23 cellular contexts compared by ENCODE assay signal in the genomic region with DNA sequence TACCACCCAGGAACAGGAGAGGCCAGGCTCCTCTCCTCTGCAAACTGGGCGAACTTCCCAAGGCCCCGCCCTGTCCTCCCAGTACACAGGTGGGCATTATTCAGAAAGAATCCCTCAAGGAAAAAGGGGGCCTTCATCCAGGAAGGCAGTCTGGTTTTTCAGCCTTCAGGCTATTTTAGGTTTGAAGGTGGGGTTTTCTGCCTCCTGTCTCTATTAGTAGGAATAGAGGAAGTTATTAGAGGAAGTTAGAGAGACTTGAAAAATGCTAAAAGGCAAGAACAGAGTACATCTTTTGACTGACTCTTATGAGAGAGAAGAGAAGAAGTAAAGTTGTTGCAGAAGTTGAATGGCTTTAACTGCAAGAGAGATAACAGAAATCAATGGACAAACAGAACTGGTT.
DNase-seq lines count a peak whose midpoint lies in the region; ATAC-seq lines count a peak whose summit lies in the region.
"Had no signal": no experiment of that assay in that cellular context is flagged by ENCODE, and none has a peak within 500 bp of the region (broad histone marks: within the 10 kb centered on the region; RNA-seq: fewer than 3 reads in every experiment).

No MANE protein-coding gene starts in this region.

- peak overlapping the region in 1 of 8 donors; percentile 8 for H3K4me3 Mint-ChIP-seq in naive B cell
- H3K4me3 Mint-ChIP-seq: activated CD8-positive, alpha-beta T cell treated with anti-CD3 and anti-CD28 coated beads for 36 hours; activated naive CD8-positive, alpha-beta T cell treated with anti-CD3 and anti-CD28 coated beads, Interleukin-2, amount 10 ng/mL, durations not matched to agents 7 days and 5 days had no signal

- H3K36me3 Mint-ChIP-seq in naive B cell: no peaks in the 10 kb centered on the region
- H3K36me3 Mint-ChIP-seq in activated naive CD4-positive, alpha-beta T cell treated with anti-CD3 and anti-CD28 coated beads, Interleukin-2, amount 50 U/mL, for 72 hours: no peaks in the 10 kb centered on the region
- H3K36me3 Mint-ChIP-seq: activated naive CD8-positive, alpha-beta T cell treated with anti-CD3 and anti-CD28 coated beads, Interleukin-2, amount 10 ng/mL, durations not matched to agents 7 days and 5 days had no signal

- peaks cover 0 to 5% (median 2%) of the 10 kb centered on the region in 7 donors for H3K9me3 Mint-ChIP-seq in naive B cell
- peaks cover 24 to 25% of the 10 kb centered on the region in 2 donors for H3K9me3 Mint-ChIP-seq in activated naive CD4-positive, alpha-beta T cell treated with anti-CD3 and anti-CD28 coated beads, Interleukin-2, amount 50 U/mL, for 72 hours
- H3K9me3 Mint-ChIP-seq: activated naive CD8-positive, alpha-beta T cell treated with anti-CD3 and anti-CD28 coated beads, Interleukin-2, amount 10 ng/mL, durations not matched to agents 7 days and 5 days had no signal

- H3K27ac Mint-ChIP-seq in naive B cell: peak overlapping the region in 3 of 6 donors; percentile 40 to 63 (median 43)
- H3K27ac Mint-ChIP-seq in activated naive CD4-positive, alpha-beta T cell treated with anti-CD3 and anti-CD28 coated beads, Interleukin-2, amount 50 U/mL, for 72 hours: no peak overlapping the region
- H3K27ac Mint-ChIP-seq: activated CD8-positive, alpha-beta T cell treated with anti-CD3 and anti-CD28 coated beads for 36 hours; activated naive CD8-positive, alpha-beta T cell treated with anti-CD3 and anti-CD28 coated beads, Interleukin-2, amount 10 ng/mL, durations not matched to agents 7 days and 5 days had no signal

- peak; percentile 70 for ATAC-seq in GM18868 (IDR thresholded peaks at IDR 0.05; ENCODE audit: unreplicated experiment)
- ATAC-seq in GM21528 (IDR thresholded peaks at IDR 0.05; ENCODE audit: low FRiP score, unreplicated experiment): peak; percentile 53
- peak; percentile 58 for ATAC-seq in HG03432 (IDR thresholded peaks at IDR 0.05; ENCODE audit: unreplicated experiment)
- ATAC-seq in naive B cell (ENCODE audit: low read depth in 2 of 2): peak; percentile 67 to 84
- no peak for ATAC-seq in activated naive CD4-positive, alpha-beta T cell treated with anti-CD3 and anti-CD28 coated beads, Interleukin-2, amount 50 U/mL, for 72 hours
- ATAC-seq: activated CD8-positive, alpha-beta T cell treated with anti-CD3 and anti-CD28 coated beads for 36 hours; gastrocnemius medialis; left colon; mucosa of descending colon; stimulated activated naive CD8-positive, alpha-beta T cell treated with anti-CD3 and anti-CD28 coated beads, Interleukin-15, Interleukin-2, amounts not matched to agents 100 U/mL and 50 U/mL, for 24 hours had no signal

- peaks cover 9 to 17% (median 11%) of the 10 kb centered on the region in 3 donors for H3K4me1 Mint-ChIP-seq in naive B cell
- H3K4me1 Mint-ChIP-seq: activated naive CD8-positive, alpha-beta T cell treated with anti-CD3 and anti-CD28 coated beads, Interleukin-2, amount 10 ng/mL, durations not matched to agents 7 days and 5 days had no signal

- no peaks in the 10 kb centered on the region for H3K27me3 Mint-ChIP-seq in naive B cell
- H3K27me3 Mint-ChIP-seq: activated CD8-positive, alpha-beta T cell treated with anti-CD3 and anti-CD28 coated beads for 36 hours; activated naive CD8-positive, alpha-beta T cell treated with anti-CD3 and anti-CD28 coated beads, Interleukin-2, amount 10 ng/mL, durations not matched to agents 7 days and 5 days had no signal

- DNase-seq in naive B cell (no peak), midbrain (lab: John Stamatoyannopoulos, UW) (no peak)
- no peak for DNase-seq in activated CD4-positive, alpha-beta T cell treated with anti-CD3 and anti-CD28 coated beads for 1 hour
- DNase-seq in activated naive CD4-positive, alpha-beta T cell treated with anti-CD3 and anti-CD28 coated beads, Interleukin-2, amount 50 U/mL, for 72 hours (ENCODE audit: low spot score in 2 of 2): no peak
- DNase-seq: activated CD8-positive, alpha-beta T cell treated with anti-CD3 and anti-CD28 coated beads for 36 hours; activated naive CD8-positive, alpha-beta T cell treated with anti-CD3 and anti-CD28 coated beads, Interleukin-2, amount 10 ng/mL, durations not matched to agents 7 days and 5 days; brain microvascular endothelial cell; DMS 273 treated with DMSO at 0.1 percent for 48 hours; gastrocnemius medialis; GF-D8; GOT3; KG1; left colon; NCI-H1105 treated with DMSO at 0.1 percent for 48 hours; NCI-H2171 treated with DMSO at 0.1 percent for 48 hours; retina; SK-N-SH; stimulated activated naive CD8-positive, alpha-beta T cell treated with anti-CD3 and anti-CD28 coated beads, Interleukin-15, Interleukin-2, amounts not matched to agents 100 U/mL and 50 U/mL, for 24 hours; transverse colon had no signal

Comparison
In these comparisons a context has a peak if more than half of its experiments do, and no peak if none do; other contexts are left out.
1. ATAC-seq: peak in GM18868 (single experiment), GM21528 (single experiment), HG03432 (single experiment) and naive B cell (2 of 2); none in activated naive CD4-positive, alpha-beta T cell treated with anti-CD3 and anti-CD28 coated beads, Interleukin-2, amount 50 U/mL, for 72 hours (0 of 2).